23 cellular contexts compared by ENCODE assay signal in the genomic region with DNA sequence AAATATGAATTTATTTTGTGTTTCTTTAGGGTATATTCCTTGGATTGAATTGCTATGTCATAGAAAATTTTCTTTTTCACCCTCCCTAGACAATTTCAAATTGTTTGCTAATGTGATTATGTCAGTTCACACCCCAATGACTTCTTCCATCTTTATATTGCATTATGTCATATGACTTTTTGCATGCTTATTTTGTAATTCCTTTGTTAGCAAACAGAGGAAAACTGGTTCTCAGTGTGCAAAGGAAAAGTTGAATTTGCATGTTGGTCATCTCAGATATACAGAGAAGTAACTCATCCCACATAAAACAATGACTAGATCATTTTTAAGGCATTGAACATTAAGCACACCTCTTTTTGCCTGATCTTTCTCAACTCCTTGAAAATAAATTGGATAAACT. TPM values are rescaled to one million over a fixed set of nuclear protein-coding genes. Genes with fewer than 3 reads are reported as not detected.
"Had no signal": no experiment of that assay in that cellular context is flagged by ENCODE, and none has a peak within 500 bp of the region (broad histone marks: within the 10 kb centered on the region; RNA-seq: fewer than 3 reads in every experiment).

No MANE protein-coding gene starts in this region.

- H3K36me3 Mint-ChIP-seq: natural killer cell treated with Interleukin-12 subunit alpha and Interleukin-12 subunit beta and Interleukin-15 and Interleukin-18, amount 100 ng/mL, for 72 hours had no signal

- H3K27me3 ChIP-seq: body of pancreas, foreskin keratinocyte, pancreas, right lobe of liver, suprapubic skin, tibial nerve had no signal

- H3K9me3 Mint-ChIP-seq: activated naive CD4-positive, alpha-beta T cell treated with anti-CD3 and anti-CD28 coated beads, Interleukin-2, amount 10 ng/mL, durations not matched to agents 7 days and 5 days; activated T-cell treated with anti-CD3 and anti-CD28 coated beads, Interleukin-2, amount 50 U/mL, for 72 hours; natural killer cell treated with Interleukin-12 subunit alpha and Interleukin-12 subunit beta and Interleukin-15 and Interleukin-18, amount 100 ng/mL, for 72 hours; stimulated activated effector memory CD8-positive, alpha-beta T cell treated with anti-CD3 and anti-CD28 coated beads, Interleukin-12 subunit alpha, Interleukin-12 subunit beta, amount 100 ng/mL, for 72 hours; stimulated activated naive CD8-positive, alpha-beta T cell treated with anti-CD3 and anti-CD28 coated beads, Interleukin-15, amount 100 ng/mL, for 72 hours had no signal

- H3K9me3 ChIP-seq: body of pancreas, pancreas, right lobe of liver, suprapubic skin, tibial nerve had no signal

- DNase-seq: activated CD4-positive, alpha-beta T cell treated with anti-CD3 and anti-CD28 coated beads for 4 hours; activated CD4-positive, alpha-beta T cell treated with anti-CD3 and anti-CD28 coated beads, Interleukin-2, amount 50 U/mL, for 48 hours; activated CD4-positive, CD25-positive, alpha-beta regulatory T cell; activated effector memory CD4-positive, alpha-beta T cell treated with anti-CD3 and anti-CD28 coated beads, Interleukin-2, amount 50 U/mL, for 16 hours; activated naive CD4-positive, alpha-beta T cell treated with anti-CD3 and anti-CD28 coated beads, Interleukin-2, amount 10 ng/mL, durations not matched to agents 7 days and 5 days; activated T-cell treated with anti-CD3 and anti-CD28 coated beads, Interleukin-2, amount 50 U/mL, for 72 hours; body of pancreas; erythroblast; kidney glomerular epithelial cell; left ventricle myocardium superior; pancreas; right lobe of liver; stimulated activated CD4-positive, alpha-beta T cell treated with anti-CD3 and anti-CD28 coated beads, Interleukin-1b, Interleukin-23, amount 100 ng/mL, for 48 hours; stimulated activated naive CD8-positive, alpha-beta T cell treated with anti-CD3 and anti-CD28 coated beads, Interleukin-15, amount 100 ng/mL, for 72 hours; T-helper 17 cell had no signal

- H3K4me3 Mint-ChIP-seq: activated naive CD4-positive, alpha-beta T cell treated with anti-CD3 and anti-CD28 coated beads, Interleukin-2, amount 10 ng/mL, durations not matched to agents 7 days and 5 days; activated T-cell treated with anti-CD3 and anti-CD28 coated beads, Interleukin-2, amount 50 U/mL, for 72 hours; natural killer cell treated with Interleukin-12 subunit alpha and Interleukin-12 subunit beta and Interleukin-15 and Interleukin-18, amount 100 ng/mL, for 72 hours; stimulated activated effector memory CD8-positive, alpha-beta T cell treated with anti-CD3 and anti-CD28 coated beads, Interleukin-12 subunit alpha, Interleukin-12 subunit beta, amount 100 ng/mL, for 72 hours; stimulated activated naive CD8-positive, alpha-beta T cell treated with anti-CD3 and anti-CD28 coated beads, Interleukin-15, amount 100 ng/mL, for 72 hours; T-helper 17 cell had no signal

- H3K27ac Mint-ChIP-seq: activated naive CD4-positive, alpha-beta T cell treated with anti-CD3 and anti-CD28 coated beads, Interleukin-2, amount 10 ng/mL, durations not matched to agents 7 days and 5 days; activated T-cell treated with anti-CD3 and anti-CD28 coated beads, Interleukin-2, amount 50 U/mL, for 72 hours; natural killer cell treated with Interleukin-12 subunit alpha and Interleukin-12 subunit beta and Interleukin-15 and Interleukin-18, amount 100 ng/mL, for 72 hours; stimulated activated effector memory CD8-positive, alpha-beta T cell treated with anti-CD3 and anti-CD28 coated beads, Interleukin-12 subunit alpha, Interleukin-12 subunit beta, amount 100 ng/mL, for 72 hours; stimulated activated naive CD8-positive, alpha-beta T cell treated with anti-CD3 and anti-CD28 coated beads, Interleukin-15, amount 100 ng/mL, for 72 hours; T-helper 17 cell had no signal

- H3K27ac ChIP-seq: body of pancreas, foreskin keratinocyte, pancreas, right lobe of liver, skin epidermis, suprapubic skin, tibial nerve had no signal

- H3K36me3 ChIP-seq: pancreas, right lobe of liver, suprapubic skin, tibial nerve had no signal

- H3K4me3 ChIP-seq: body of pancreas, pancreas, right lobe of liver, skin epidermis, suprapubic skin, tibial nerve had no signal

RNA-seq across cellular contexts. Expression of a gene that starts 17.3 kb away (rescaled TPM):
- total RNA-seq: activated T-cell treated with anti-CD3 and anti-CD28 coated beads, Interleukin-2, amount 50 U/mL, for 72 hours; body of pancreas; cardiac septum; chondrocyte; left ventricle myocardium superior; natural killer cell treated with Interleukin-12 subunit alpha and Interleukin-12 subunit beta and Interleukin-15 and Interleukin-18, amount 100 ng/mL, for 72 hours; pancreas; right lobe of liver; suprapubic skin; T-helper 17 cell had no signal
